In genomic region chr14:93089501-93090269, GRCh38 we compare ENCODE assay signal across 1 cellular context.
TF ChIP-seq lines count a peak whose summit lies in the region.

No MANE protein-coding gene starts in this region.

TF ChIP-seq in H1, 55 proteins besides CTCF, POLR2A, EP300 and RAD21:
- no peak for TF ChIP-seq NRF1 (IDR thresholded peaks at IDR 0.05; ENCODE audit: low read depth, low read length)
- TF ChIP-seq SIRT6 (IDR thresholded peaks at IDR 0.05; ENCODE audit: low read length), result no peak
- TF ChIP-seq TBP (IDR thresholded peaks at IDR 0.05; ENCODE audit: low read depth, low read length), result no peak
- no peak for TF ChIP-seq SAP30 (IDR thresholded peaks at IDR 0.05; ENCODE audit: insufficient read depth, insufficient replicate concordance, low read length)
- TF ChIP-seq HDAC2 (IDR thresholded peaks at IDR 0.05; ENCODE audit: borderline replicate concordance in 1 of 2, low read depth in 2 of 2, low read length in 2 of 2), result no peak
- no peak for TF ChIP-seq TAF1 (IDR thresholded peaks at IDR 0.05; ENCODE audit: low read depth, low read length)
- TF ChIP-seq CREB1 (IDR thresholded peaks at IDR 0.05), result no peak
- TF ChIP-seq SIN3A (conservative IDR thresholded peaks at IDR 0.05 in 1 of 2, IDR thresholded peaks at IDR 0.05 in 1 of 2; ENCODE audit: low read depth in 1 of 2, low read length in 2 of 2), result no peak
- no peak for TF ChIP-seq CEBPB (IDR thresholded peaks at IDR 0.05; ENCODE audit: low read depth, low read length)
- TF ChIP-seq SP2 (IDR thresholded peaks at IDR 0.05; ENCODE audit: low read length), result no peak
- TF ChIP-seq YY1 (IDR thresholded peaks at IDR 0.05; ENCODE audit: low read depth, low read length), result no peak
- no peak for TF ChIP-seq CTBP2 (IDR thresholded peaks at IDR 0.05; ENCODE audit: borderline replicate concordance, insufficient read depth, insufficient read length, low read length)
- TF ChIP-seq USF2 (IDR thresholded peaks at IDR 0.05; ENCODE audit: low read length), result no peak
- TF ChIP-seq EGR1 (IDR thresholded peaks at IDR 0.05; ENCODE audit: borderline replicate concordance, low read depth, low read length), result no peak
- no peak for TF ChIP-seq SIX5 (IDR thresholded peaks at IDR 0.05; ENCODE audit: low read depth, low read length)
- TF ChIP-seq TEAD4 (IDR thresholded peaks at IDR 0.05; ENCODE audit: low read depth, low read length), result no peak
- TF ChIP-seq ATF2 (IDR thresholded peaks at IDR 0.05; ENCODE audit: low read length), result no peak
- TF ChIP-seq CHD7 (IDR thresholded peaks at IDR 0.05; ENCODE audit: insufficient replicate concordance, low read length), result no peak
TF ChIP-seq in H1: peak in this region for 0.
